In genomic region chr16:24635900-24636610, GRCh38 we compare ENCODE assay signal across 8 cellular contexts.
A peak's percentile ranks its signal among the peaks of the same experiment; 100 is the strongest.
DNase-seq lines count a peak whose midpoint lies in the region; ATAC-seq, FAIRE-seq and TF ChIP-seq lines count a peak whose summit lies in the region.

No MANE protein-coding gene starts in this region.

- peaks cover 0 to 3% (median 3%) of the 10 kb centered on the region in 5 experiments for H3K9me3 Mint-ChIP-seq in brain
- no peaks in the 10 kb centered on the region for H3K9me3 Mint-ChIP-seq in activated CD4-positive, alpha-beta memory T cell treated with anti-CD3 and anti-CD28 coated beads, Interleukin-2, amount 10 ng/mL, durations not matched to agents 7 days and 5 days

- peak; percentile 91 to 99 for ATAC-seq in A549
- no peak for ATAC-seq in left colon
- no peak for ATAC-seq in HG03196 (IDR thresholded peaks at IDR 0.05; ENCODE audit: unreplicated experiment)

- peaks cover 31% of the 10 kb centered on the region for H3K4me1 ChIP-seq in A549

- H3K4me3 Mint-ChIP-seq in brain = peak overlapping the region in 4 of 5 experiments; percentile 35 to 67 (median 54)
- no peak overlapping the region for H3K4me3 Mint-ChIP-seq in activated CD4-positive, alpha-beta memory T cell treated with anti-CD3 and anti-CD28 coated beads, Interleukin-2, amount 10 ng/mL, durations not matched to agents 7 days and 5 days

- 0 out of 3 replicates have a peak, but pooled peaks cover 5% of the 10 kb centered on the region for H3K9me3 ChIP-seq in A549

- DNase-seq in A549 (ENCODE audit: low read depth in 1 of 2, low spot score in 1 of 2) (peak; percentile 84 to 92), M059J (ENCODE audit: low read depth) (peak; percentile 89), left colon (peak; percentile 52 to 68)
- no peak for DNase-seq in activated CD4-positive, alpha-beta memory T cell treated with anti-CD3 and anti-CD28 coated beads, Interleukin-2, amount 10 ng/mL, durations not matched to agents 7 days and 5 days
- no peak for DNase-seq in activated CD8-positive, alpha-beta memory T cell treated with anti-CD3 and anti-CD28 coated beads, Interleukin-2, amount 50 U/mL, for 4 hours
- no peak for DNase-seq in activated CD4-positive, CD25-positive, alpha-beta regulatory T cell (lab: John Stamatoyannopoulos, UW)

- TF ChIP-seq RAD21 in A549 (conservative IDR thresholded peaks at IDR 0.05 in 1 of 2, IDR thresholded peaks at IDR 0.05 in 1 of 2) = peak in 1 of 2 experiments; percentile 51; a peak in 3 of 5 replicates

- H3K36me3 Mint-ChIP-seq in brain = peaks cover 29% of the 10 kb centered on the region
- H3K36me3 Mint-ChIP-seq in activated CD4-positive, alpha-beta memory T cell treated with anti-CD3 and anti-CD28 coated beads, Interleukin-2, amount 10 ng/mL, durations not matched to agents 7 days and 5 days (ENCODE audit: low read depth) = no peaks in the 10 kb centered on the region

- POLR2A ChIA-PET in A549 (lab: Yijun Ruan, JAX) = interaction anchor here (0.7 kb wide), 1 partner anchor 51 kb away, joined by 3 read pairs; no protein-coding TSS in a partner anchor
- POLR2A ChIA-PET in activated CD4-positive, alpha-beta memory T cell treated with anti-CD3 and anti-CD28 coated beads, Interleukin-2, amount 10 ng/mL, durations not matched to agents 7 days and 5 days (lab: Charles Lee) = no interaction called here

- FAIRE-seq in A549 (lab: Jason Lieb, UNC) = peak; percentile 95

- H3K27me3 Mint-ChIP-seq in brain = no peaks in the 10 kb centered on the region
- H3K27me3 Mint-ChIP-seq in activated CD4-positive, alpha-beta memory T cell treated with anti-CD3 and anti-CD28 coated beads, Interleukin-2, amount 10 ng/mL, durations not matched to agents 7 days and 5 days = peaks cover 10% of the 10 kb centered on the region

- peaks cover 26% of the 10 kb centered on the region for H3K4me1 Mint-ChIP-seq in brain
- no peaks in the 10 kb centered on the region for H3K4me1 Mint-ChIP-seq in activated CD4-positive, alpha-beta memory T cell treated with anti-CD3 and anti-CD28 coated beads, Interleukin-2, amount 10 ng/mL, durations not matched to agents 7 days and 5 days

- TF ChIP-seq CTCF in A549 (IDR thresholded peaks at IDR 0.05) (no peak), brain (conservative IDR thresholded peaks at IDR 0.05) (no peak)

- peak overlapping the region; percentile 38 to 96 (median 86) for H3K27ac Mint-ChIP-seq in brain
- H3K27ac Mint-ChIP-seq in activated CD4-positive, alpha-beta memory T cell treated with anti-CD3 and anti-CD28 coated beads, Interleukin-2, amount 10 ng/mL, durations not matched to agents 7 days and 5 days = no peak overlapping the region

- TF ChIP-seq POLR2A in A549 (IDR thresholded peaks at IDR 0.05; ENCODE audit: low read length) = no peak

- TF ChIP-seq EP300 in A549 (IDR thresholded peaks at IDR 0.05) = peak; percentile 71 to 89; a peak in 3 of 5 replicates

- no peak overlapping the region for H3K4me3 ChIP-seq in A549

- 16% methylated on average over 6 of the region's 6 CpGs for WGBS in A549 (ENCODE audit: missing lambda C conversion rate)

- peak overlapping the region; percentile 80 to 91 for H3K27ac ChIP-seq in A549

- H3K4me2 ChIP-seq in A549 = peak overlapping the region; percentile 73

- CTCF ChIA-PET in A549 (lab: Yijun Ruan, JAX) = no interaction called here
- CTCF ChIA-PET in activated CD4-positive, alpha-beta memory T cell treated with anti-CD3 and anti-CD28 coated beads, Interleukin-2, amount 10 ng/mL, durations not matched to agents 7 days and 5 days (lab: Charles Lee) = no interaction called here

- intact Hi-C loops in left colon (cut with DNase I, micrococcal nuclease) = no loop called here

TF ChIP-seq in A549, 52 proteins besides CTCF, POLR2A, EP300 and RAD21:
- TF ChIP-seq, protein P1, sequence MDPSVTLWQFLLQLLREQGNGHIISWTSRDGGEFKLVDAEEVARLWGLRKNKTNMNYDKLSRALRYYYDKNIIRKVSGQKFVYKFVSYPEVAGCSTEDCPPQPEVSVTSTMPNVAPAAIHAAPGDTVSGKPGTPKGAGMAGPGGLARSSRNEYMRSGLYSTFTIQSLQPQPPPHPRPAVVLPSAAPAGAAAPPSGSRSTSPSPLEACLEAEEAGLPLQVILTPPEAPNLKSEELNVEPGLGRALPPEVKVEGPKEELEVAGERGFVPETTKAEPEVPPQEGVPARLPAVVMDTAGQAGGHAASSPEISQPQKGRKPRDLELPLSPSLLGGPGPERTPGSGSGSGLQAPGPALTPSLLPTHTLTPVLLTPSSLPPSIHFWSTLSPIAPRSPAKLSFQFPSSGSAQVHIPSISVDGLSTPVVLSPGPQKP (IDR thresholded peaks at IDR 0.05; ENCODE audit: low read depth, low read length) = no peak
- peak; percentile 66; the same call in 1 of the 3 replicates for TF ChIP-seq BCL3 (IDR thresholded peaks at IDR 0.05)
- no peak for TF ChIP-seq ZNF302 (CRISPR knock-in tag; IDR thresholded peaks at IDR 0.05)
- peak; percentile 91; the same call in 1 of the 2 replicates for TF ChIP-seq GATA3 (IDR thresholded peaks at IDR 0.05; ENCODE audit: borderline replicate concordance)
- TF ChIP-seq TP53 (CRISPR knock-in tag; IDR thresholded peaks at IDR 0.05) = no peak
- TF ChIP-seq PBX3 (IDR thresholded peaks at IDR 0.05) = peak; percentile 55; the same call in 1 of the 2 replicates
- no peak for TF ChIP-seq TFCP2L1 (CRISPR knock-in tag; IDR thresholded peaks at IDR 0.05)
- TF ChIP-seq SMC3 (IDR thresholded peaks at IDR 0.05) = peak; percentile 44; the same call in 1 of the 3 replicates
- TF ChIP-seq JUNB (IDR thresholded peaks at IDR 0.05) = peak; percentile 86
- no peak for TF ChIP-seq HEYL (CRISPR knock-in tag; IDR thresholded peaks at IDR 0.05)
- peak; percentile 94 for TF ChIP-seq MAFK (IDR thresholded peaks at IDR 0.05; ENCODE audit: partially characterized antibody)
- peak; percentile 95 to 99 for TF ChIP-seq CEBPB (IDR thresholded peaks at IDR 0.05)
- TF ChIP-seq, protein P2, sequence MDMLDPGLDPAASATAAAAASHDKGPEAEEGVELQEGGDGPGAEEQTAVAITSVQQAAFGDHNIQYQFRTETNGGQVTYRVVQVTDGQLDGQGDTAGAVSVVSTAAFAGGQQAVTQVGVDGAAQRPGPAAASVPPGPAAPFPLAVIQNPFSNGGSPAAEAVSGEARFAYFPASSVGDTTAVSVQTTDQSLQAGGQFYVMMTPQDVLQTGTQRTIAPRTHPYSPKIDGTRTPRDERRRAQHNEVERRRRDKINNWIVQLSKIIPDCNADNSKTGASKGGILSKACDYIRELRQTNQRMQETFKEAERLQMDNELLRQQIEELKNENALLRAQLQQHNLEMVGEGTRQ (IDR thresholded peaks at IDR 0.05) = peak; percentile 28; the same call in 1 of the 2 replicates
- peak; percentile 85 for TF ChIP-seq MAX (IDR thresholded peaks at IDR 0.05)
- peak; percentile 91 to 94; a peak in 4 of 5 replicates for TF ChIP-seq JUN (IDR thresholded peaks at IDR 0.05)
- TF ChIP-seq FOSL2 (IDR thresholded peaks at IDR 0.05) = peak; percentile 25; the same call in 1 of the 2 replicates
- peak; percentile 48; the same call in 1 of the 2 replicates for TF ChIP-seq FOSL2 (CRISPR knock-in tag; IDR thresholded peaks at IDR 0.05)

Comparison
In these comparisons a context has a peak if more than half of its experiments do, and no peak if none do; other contexts are left out.
1. ATAC-seq: peak in A549 (2 of 2); none in left colon (single experiment) and HG03196 (single experiment).
2. DNase-seq: peak in A549 (2 of 2), M059J (single experiment) and left colon (2 of 2); none in activated CD4-positive, alpha-beta memory T cell treated with anti-CD3 and anti-CD28 coated beads, Interleukin-2, amount 10 ng/mL, durations not matched to agents 7 days and 5 days (single experiment), activated CD8-positive, alpha-beta memory T cell treated with anti-CD3 and anti-CD28 coated beads, Interleukin-2, amount 50 U/mL, for 4 hours (single experiment) and activated CD4-positive, CD25-positive, alpha-beta regulatory T cell (0 of 4).